7 cellular contexts compared by ENCODE assay signal in genomic region chr4:84549191-84549590, GRCh38. TPM values are rescaled to one million over a fixed set of nuclear protein-coding genes. Genes with fewer than 3 reads are reported as not detected.
"Had no signal": no experiment of that assay in that cellular context is flagged by ENCODE, and none has a peak within 500 bp of the region (broad histone marks: within the 10 kb centered on the region; RNA-seq: fewer than 3 reads in every experiment).

No MANE protein-coding gene starts in this region.

RNA-seq across cellular contexts. Expression of gene NKX6-1, which starts 50.1 kb away (rescaled TPM):
- total RNA-seq: subcutaneous adipose tissue, suprapubic skin, temporal lobe, upper lobe of right lung, urinary bladder, uterus, vagina had no signal
